Comparison of ENCODE assay signal across 1 cellular context in the genomic region with DNA sequence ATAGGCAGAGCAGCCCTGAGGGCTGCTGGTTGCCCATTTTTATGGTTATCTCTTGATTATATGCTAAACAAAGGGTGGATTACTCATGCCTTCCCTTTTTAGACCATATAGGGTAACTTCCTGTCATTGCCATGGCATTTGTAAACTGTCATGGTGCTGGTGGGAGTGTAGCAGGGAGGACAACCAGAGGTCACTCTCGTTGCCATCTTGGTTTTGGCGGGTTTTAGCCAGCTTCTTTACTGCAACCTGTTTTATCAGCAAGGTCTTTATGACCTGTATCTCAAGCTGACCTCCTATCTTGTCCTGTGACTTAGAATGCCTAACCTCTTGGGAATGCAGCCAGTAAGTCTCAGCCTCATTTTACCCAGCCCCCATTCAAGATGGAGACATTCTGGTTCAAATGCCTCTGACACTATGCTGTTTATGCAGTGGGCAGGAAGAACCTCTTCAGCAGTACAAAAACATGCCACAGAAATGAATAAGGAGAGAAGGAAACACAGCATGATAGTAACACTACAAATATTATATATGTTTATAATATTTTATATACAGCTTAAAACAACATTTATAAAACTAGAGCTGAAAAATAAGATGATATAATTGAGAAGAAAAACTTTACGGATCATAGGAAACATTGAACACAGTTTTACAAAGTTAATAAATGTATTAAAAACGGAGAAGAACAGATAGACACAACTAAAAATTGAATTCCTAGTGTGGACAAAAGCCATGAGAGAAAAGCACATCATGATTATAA.
TF ChIP-seq lines count a peak whose summit lies in the region.

No MANE protein-coding gene starts in this region.

TF ChIP-seq in K562, 482 proteins besides CTCF, POLR2A, EP300 and RAD21 (continues in another document):
- TF ChIP-seq ZNF584 (CRISPR knock-in tag; IDR thresholded peaks at IDR 0.05; ENCODE audit: low read depth) (peak; percentile 99), ZNF274 (IDR thresholded peaks at IDR 0.05; ENCODE audit: borderline replicate concordance, low read depth, low read length) (no peak), HCFC1 (IDR thresholded peaks at IDR 0.05; ENCODE audit: low read depth, low read length) (no peak; the same call in 1 of the 2 replicates), TRIM24 (IDR thresholded peaks at IDR 0.05) (0 out of 4 replicates have a peak, but pooled peaks of 1 of the 2 experiments have one; percentile 19), MED1 (CRISPR knock-in tag; IDR thresholded peaks at IDR 0.05; ENCODE audit: borderline replicate concordance) (no peak), SMAD4 (CRISPR knock-in tag; conservative IDR thresholded peaks at IDR 0.05) (peak; percentile 96), FOXA3 (CRISPR knock-in tag; conservative IDR thresholded peaks at IDR 0.05 in 1 of 2, IDR thresholded peaks at IDR 0.05 in 1 of 2) (0 out of 4 replicates have a peak, but pooled peaks of 1 of the 2 experiments have one; percentile 4), DIDO1 (tag; IDR thresholded peaks at IDR 0.05; ENCODE audit: low read depth) (peak; percentile 93), HEY1 (CRISPR knock-in tag; IDR thresholded peaks at IDR 0.05; ENCODE audit: borderline replicate concordance) (peak; percentile 4; the same call in 1 of the 2 replicates), POLR2AphosphoS2 (IDR thresholded peaks at IDR 0.05; ENCODE audit: low read length) (no peak), ZFPM2 (CRISPR knock-in tag; IDR thresholded peaks at IDR 0.05) (0 out of 2 replicates have a peak, but pooled peaks have one; percentile 76), ZNF778 (CRISPR knock-in tag; IDR thresholded peaks at IDR 0.05) (no peak), KLF10 (CRISPR knock-in tag; IDR thresholded peaks at IDR 0.05) (0 out of 2 replicates have a peak, but pooled peaks have one; percentile 58), GTF2E2 (tag; IDR thresholded peaks at IDR 0.05) (0 out of 2 replicates have a peak, but pooled peaks have one; percentile 43), BCL6 (CRISPR knock-in tag; IDR thresholded peaks at IDR 0.05) (peak; percentile 96), ARID1B (IDR thresholded peaks at IDR 0.05) (no peak), KLF6 (CRISPR knock-in tag; IDR thresholded peaks at IDR 0.05; ENCODE audit: borderline replicate concordance) (peak; percentile 98), PTRF (tag; IDR thresholded peaks at IDR 0.05) (peak; percentile 88), MAZ (CRISPR knock-in tag; conservative IDR thresholded peaks at IDR 0.05 in 1 of 2, IDR thresholded peaks at IDR 0.05 in 1 of 2) (peak in 1 of 2 experiments; percentile 93; a peak in 2 of 4 replicates), SPI1 (IDR thresholded peaks at IDR 0.05; ENCODE audit: borderline replicate concordance, low read depth, low read length) (no peak), ZNF263 (CRISPR knock-in tag; IDR thresholded peaks at IDR 0.05; ENCODE audit: borderline replicate concordance) (no peak), ZNF311 (CRISPR knock-in tag; IDR thresholded peaks at IDR 0.05) (peak; percentile 95), ETV1 (tag; conservative IDR thresholded peaks at IDR 0.05; ENCODE audit: low read depth) (peak; percentile 67)
- TF ChIP-seq, protein P1, sequence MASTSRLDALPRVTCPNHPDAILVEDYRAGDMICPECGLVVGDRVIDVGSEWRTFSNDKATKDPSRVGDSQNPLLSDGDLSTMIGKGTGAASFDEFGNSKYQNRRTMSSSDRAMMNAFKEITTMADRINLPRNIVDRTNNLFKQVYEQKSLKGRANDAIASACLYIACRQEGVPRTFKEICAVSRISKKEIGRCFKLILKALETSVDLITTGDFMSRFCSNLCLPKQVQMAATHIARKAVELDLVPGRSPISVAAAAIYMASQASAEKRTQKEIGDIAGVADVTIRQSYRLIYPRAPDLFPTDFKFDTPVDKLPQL (IDR thresholded peaks at IDR 0.05; ENCODE audit: extremely low read depth, insufficient read length) = no peak
- TF ChIP-seq, protein P2, sequence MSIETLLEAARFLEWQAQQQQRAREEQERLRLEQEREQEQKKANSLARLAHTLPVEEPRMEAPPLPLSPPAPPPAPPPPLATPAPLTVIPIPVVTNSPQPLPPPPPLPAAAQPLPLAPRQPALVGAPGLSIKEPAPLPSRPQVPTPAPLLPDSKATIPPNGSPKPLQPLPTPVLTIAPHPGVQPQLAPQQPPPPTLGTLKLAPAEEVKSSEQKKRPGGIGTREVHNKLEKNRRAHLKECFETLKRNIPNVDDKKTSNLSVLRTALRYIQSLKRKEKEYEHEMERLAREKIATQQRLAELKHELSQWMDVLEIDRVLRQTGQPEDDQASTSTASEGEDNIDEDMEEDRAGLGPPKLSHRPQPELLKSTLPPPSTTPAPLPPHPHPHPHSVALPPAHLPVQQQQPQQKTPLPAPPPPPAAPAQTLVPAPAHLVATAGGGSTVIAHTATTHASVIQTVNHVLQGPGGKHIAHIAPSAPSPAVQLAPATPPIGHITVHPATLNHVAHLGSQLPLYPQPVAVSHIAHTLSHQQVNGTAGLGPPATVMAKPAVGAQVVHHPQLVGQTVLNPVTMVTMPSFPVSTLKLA (conservative IDR thresholded peaks at IDR 0.05) = no peak
- TF ChIP-seq, protein P3, sequence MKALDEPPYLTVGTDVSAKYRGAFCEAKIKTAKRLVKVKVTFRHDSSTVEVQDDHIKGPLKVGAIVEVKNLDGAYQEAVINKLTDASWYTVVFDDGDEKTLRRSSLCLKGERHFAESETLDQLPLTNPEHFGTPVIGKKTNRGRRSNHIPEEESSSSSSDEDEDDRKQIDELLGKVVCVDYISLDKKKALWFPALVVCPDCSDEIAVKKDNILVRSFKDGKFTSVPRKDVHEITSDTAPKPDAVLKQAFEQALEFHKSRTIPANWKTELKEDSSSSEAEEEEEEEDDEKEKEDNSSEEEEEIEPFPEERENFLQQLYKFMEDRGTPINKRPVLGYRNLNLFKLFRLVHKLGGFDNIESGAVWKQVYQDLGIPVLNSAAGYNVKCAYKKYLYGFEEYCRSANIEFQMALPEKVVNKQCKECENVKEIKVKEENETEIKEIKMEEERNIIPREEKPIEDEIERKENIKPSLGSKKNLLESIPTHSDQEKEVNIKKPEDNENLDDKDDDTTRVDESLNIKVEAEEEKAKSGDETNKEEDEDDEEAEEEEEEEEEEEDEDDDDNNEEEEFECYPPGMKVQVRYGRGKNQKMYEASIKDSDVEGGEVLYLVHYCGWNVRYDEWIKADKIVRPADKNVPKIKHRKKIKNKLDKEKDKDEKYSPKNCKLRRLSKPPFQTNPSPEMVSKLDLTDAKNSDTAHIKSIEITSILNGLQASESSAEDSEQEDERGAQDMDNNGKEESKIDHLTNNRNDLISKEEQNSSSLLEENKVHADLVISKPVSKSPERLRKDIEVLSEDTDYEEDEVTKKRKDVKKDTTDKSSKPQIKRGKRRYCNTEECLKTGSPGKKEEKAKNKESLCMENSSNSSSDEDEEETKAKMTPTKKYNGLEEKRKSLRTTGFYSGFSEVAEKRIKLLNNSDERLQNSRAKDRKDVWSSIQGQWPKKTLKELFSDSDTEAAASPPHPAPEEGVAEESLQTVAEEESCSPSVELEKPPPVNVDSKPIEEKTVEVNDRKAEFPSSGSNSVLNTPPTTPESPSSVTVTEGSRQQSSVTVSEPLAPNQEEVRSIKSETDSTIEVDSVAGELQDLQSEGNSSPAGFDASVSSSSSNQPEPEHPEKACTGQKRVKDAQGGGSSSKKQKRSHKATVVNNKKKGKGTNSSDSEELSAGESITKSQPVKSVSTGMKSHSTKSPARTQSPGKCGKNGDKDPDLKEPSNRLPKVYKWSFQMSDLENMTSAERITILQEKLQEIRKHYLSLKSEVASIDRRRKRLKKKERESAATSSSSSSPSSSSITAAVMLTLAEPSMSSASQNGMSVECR (CRISPR knock-in tag; IDR thresholded peaks at IDR 0.05) = no peak
- TF ChIP-seq, protein P4, sequence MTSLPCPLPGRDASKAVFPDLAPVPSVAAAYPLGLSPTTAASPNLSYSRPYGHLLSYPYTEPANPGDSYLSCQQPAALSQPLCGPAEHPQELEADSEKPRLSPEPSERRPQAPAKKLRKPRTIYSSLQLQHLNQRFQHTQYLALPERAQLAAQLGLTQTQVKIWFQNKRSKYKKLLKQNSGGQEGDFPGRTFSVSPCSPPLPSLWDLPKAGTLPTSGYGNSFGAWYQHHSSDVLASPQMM (CRISPR knock-in tag; IDR thresholded peaks at IDR 0.05) = peak; percentile 47; the same call in 1 of the 2 replicates
- TF ChIP-seq, protein P5, sequence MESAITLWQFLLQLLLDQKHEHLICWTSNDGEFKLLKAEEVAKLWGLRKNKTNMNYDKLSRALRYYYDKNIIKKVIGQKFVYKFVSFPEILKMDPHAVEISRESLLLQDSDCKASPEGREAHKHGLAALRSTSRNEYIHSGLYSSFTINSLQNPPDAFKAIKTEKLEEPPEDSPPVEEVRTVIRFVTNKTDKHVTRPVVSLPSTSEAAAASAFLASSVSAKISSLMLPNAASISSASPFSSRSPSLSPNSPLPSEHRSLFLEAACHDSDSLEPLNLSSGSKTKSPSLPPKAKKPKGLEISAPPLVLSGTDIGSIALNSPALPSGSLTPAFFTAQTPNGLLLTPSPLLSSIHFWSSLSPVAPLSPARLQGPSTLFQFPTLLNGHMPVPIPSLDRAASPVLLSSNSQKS (CRISPR knock-in tag; IDR thresholded peaks at IDR 0.05) = 0 out of 2 replicates have a peak, but pooled peaks have one; percentile 80
- TF ChIP-seq, protein P6, sequence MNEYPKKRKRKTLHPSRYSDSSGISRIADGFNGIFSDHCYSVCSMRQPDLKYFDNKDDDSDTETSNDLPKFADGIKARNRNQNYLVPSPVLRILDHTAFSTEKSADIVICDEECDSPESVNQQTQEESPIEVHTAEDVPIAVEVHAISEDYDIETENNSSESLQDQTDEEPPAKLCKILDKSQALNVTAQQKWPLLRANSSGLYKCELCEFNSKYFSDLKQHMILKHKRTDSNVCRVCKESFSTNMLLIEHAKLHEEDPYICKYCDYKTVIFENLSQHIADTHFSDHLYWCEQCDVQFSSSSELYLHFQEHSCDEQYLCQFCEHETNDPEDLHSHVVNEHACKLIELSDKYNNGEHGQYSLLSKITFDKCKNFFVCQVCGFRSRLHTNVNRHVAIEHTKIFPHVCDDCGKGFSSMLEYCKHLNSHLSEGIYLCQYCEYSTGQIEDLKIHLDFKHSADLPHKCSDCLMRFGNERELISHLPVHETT (CRISPR knock-in tag; conservative IDR thresholded peaks at IDR 0.05 in 1 of 2, IDR thresholded peaks at IDR 0.05 in 1 of 2) = peak in 1 of 2 experiments; percentile 99; a peak in 2 of 4 replicates
- TF ChIP-seq, protein P7, sequence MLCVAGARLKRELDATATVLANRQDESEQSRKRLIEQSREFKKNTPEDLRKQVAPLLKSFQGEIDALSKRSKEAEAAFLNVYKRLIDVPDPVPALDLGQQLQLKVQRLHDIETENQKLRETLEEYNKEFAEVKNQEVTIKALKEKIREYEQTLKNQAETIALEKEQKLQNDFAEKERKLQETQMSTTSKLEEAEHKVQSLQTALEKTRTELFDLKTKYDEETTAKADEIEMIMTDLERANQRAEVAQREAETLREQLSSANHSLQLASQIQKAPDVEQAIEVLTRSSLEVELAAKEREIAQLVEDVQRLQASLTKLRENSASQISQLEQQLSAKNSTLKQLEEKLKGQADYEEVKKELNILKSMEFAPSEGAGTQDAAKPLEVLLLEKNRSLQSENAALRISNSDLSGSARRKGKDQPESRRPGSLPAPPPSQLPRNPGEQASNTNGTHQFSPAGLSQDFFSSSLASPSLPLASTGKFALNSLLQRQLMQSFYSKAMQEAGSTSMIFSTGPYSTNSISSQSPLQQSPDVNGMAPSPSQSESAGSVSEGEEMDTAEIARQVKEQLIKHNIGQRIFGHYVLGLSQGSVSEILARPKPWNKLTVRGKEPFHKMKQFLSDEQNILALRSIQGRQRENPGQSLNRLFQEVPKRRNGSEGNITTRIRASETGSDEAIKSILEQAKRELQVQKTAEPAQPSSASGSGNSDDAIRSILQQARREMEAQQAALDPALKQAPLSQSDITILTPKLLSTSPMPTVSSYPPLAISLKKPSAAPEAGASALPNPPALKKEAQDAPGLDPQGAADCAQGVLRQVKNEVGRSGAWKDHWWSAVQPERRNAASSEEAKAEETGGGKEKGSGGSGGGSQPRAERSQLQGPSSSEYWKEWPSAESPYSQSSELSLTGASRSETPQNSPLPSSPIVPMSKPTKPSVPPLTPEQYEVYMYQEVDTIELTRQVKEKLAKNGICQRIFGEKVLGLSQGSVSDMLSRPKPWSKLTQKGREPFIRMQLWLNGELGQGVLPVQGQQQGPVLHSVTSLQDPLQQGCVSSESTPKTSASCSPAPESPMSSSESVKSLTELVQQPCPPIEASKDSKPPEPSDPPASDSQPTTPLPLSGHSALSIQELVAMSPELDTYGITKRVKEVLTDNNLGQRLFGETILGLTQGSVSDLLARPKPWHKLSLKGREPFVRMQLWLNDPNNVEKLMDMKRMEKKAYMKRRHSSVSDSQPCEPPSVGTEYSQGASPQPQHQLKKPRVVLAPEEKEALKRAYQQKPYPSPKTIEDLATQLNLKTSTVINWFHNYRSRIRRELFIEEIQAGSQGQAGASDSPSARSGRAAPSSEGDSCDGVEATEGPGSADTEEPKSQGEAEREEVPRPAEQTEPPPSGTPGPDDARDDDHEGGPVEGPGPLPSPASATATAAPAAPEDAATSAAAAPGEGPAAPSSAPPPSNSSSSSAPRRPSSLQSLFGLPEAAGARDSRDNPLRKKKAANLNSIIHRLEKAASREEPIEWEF (CRISPR knock-in tag; IDR thresholded peaks at IDR 0.05) = peak; percentile 96
- TF ChIP-seq, protein P8, sequence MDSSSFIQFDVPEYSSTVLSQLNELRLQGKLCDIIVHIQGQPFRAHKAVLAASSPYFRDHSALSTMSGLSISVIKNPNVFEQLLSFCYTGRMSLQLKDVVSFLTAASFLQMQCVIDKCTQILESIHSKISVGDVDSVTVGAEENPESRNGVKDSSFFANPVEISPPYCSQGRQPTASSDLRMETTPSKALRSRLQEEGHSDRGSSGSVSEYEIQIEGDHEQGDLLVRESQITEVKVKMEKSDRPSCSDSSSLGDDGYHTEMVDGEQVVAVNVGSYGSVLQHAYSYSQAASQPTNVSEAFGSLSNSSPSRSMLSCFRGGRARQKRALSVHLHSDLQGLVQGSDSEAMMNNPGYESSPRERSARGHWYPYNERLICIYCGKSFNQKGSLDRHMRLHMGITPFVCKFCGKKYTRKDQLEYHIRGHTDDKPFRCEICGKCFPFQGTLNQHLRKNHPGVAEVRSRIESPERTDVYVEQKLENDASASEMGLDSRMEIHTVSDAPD (CRISPR knock-in tag; IDR thresholded peaks at IDR 0.05) = no peak
